19 cellular contexts compared by ENCODE assay signal in the genomic region with DNA sequence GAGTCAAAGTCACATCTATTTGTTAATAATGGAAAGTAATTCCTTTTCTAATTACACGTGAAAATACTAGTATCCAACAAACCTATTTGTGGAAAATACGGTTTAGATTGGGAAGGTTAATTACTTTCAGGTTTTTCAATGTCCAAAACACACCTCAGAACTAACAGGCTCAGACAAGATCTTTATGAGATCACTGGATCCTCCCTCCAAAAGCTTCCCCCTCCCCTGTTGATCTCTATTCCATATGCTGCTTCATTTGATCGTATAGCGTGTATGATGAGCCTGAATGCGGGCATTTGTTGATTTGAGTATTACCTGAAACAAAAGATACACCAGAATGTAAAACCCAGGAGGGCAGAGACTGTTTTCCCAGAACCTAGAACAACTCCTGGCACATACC. TPM values are rescaled to one million over a fixed set of nuclear protein-coding genes. Genes with fewer than 3 reads are reported as not detected.
"Had no signal": no experiment of that assay in that cellular context is flagged by ENCODE, and none has a peak within 500 bp of the region (broad histone marks: within the 10 kb centered on the region; RNA-seq: fewer than 3 reads in every experiment).

No MANE protein-coding gene starts in this region.

- H3K4me3 ChIP-seq: cardiac muscle cell, thyroid gland had no signal

- H3K27me3 ChIP-seq: thyroid gland had no signal

- H3K36me3 Mint-ChIP-seq: activated CD4-positive, alpha-beta memory T cell treated with anti-CD3 and anti-CD28 coated beads for 36 hours; mesothelial cell of epicardium; natural killer cell had no signal

- H3K9me3 Mint-ChIP-seq: activated CD4-positive, alpha-beta memory T cell treated with anti-CD3 and anti-CD28 coated beads for 36 hours; activated naive CD8-positive, alpha-beta T cell treated with anti-CD3 and anti-CD28 coated beads, Interleukin-2, amount 50 U/mL, for 24 hours; mesothelial cell of epicardium; natural killer cell had no signal

- H3K4me3 Mint-ChIP-seq: activated CD4-positive, alpha-beta memory T cell treated with anti-CD3 and anti-CD28 coated beads for 36 hours; activated naive CD8-positive, alpha-beta T cell treated with anti-CD3 and anti-CD28 coated beads, Interleukin-2, amount 50 U/mL, for 24 hours; activated T-cell treated with anti-CD3 and anti-CD28 coated beads, Interleukin-2, amount 50 U/mL, for 72 hours; mesothelial cell of epicardium; natural killer cell had no signal

- H3K27ac Mint-ChIP-seq: activated CD4-positive, alpha-beta memory T cell treated with anti-CD3 and anti-CD28 coated beads for 36 hours; activated naive CD8-positive, alpha-beta T cell treated with anti-CD3 and anti-CD28 coated beads, Interleukin-2, amount 50 U/mL, for 24 hours; activated T-cell treated with anti-CD3 and anti-CD28 coated beads, Interleukin-2, amount 50 U/mL, for 72 hours; mesothelial cell of epicardium; natural killer cell; progenitor cell of endocrine pancreas had no signal

- H3K4me1 Mint-ChIP-seq: activated naive CD8-positive, alpha-beta T cell treated with anti-CD3 and anti-CD28 coated beads, Interleukin-2, amount 50 U/mL, for 24 hours had no signal

- H3K9me3 ChIP-seq: spleen, thyroid gland had no signal

- H3K27ac ChIP-seq: cardiac muscle cell, thyroid gland had no signal

- H3K4me1 ChIP-seq: thyroid gland had no signal

- ATAC-seq: activated naive CD8-positive, alpha-beta T cell treated with anti-CD3 and anti-CD28 coated beads, Interleukin-2, amount 50 U/mL, for 24 hours; activated T-cell treated with anti-CD3 and anti-CD28 coated beads, Interleukin-2, amount 50 U/mL, for 72 hours; left lobe of liver; natural killer cell had no signal

- DNase-seq: activated CD4-positive, alpha-beta memory T cell treated with anti-CD3 and anti-CD28 coated beads for 36 hours; activated CD4-positive, alpha-beta T cell treated with anti-CD3 and anti-CD28 coated beads for 48 hours; activated effector memory CD4-positive, alpha-beta T cell treated with Interleukin-2 at 50 U/mL for 16 hours; activated naive CD4-positive, alpha-beta T cell treated with anti-CD3 and anti-CD28 coated beads, Interleukin-2, amount 50 U/mL, for 16 hours; activated naive CD8-positive, alpha-beta T cell treated with anti-CD3 and anti-CD28 coated beads, Interleukin-2, amount 50 U/mL, for 24 hours; activated T-cell treated with anti-CD3 and anti-CD28 coated beads, Interleukin-2, amount 50 U/mL, for 72 hours; natural killer cell; retina; spleen; stimulated activated CD4-positive, alpha-beta T cell treated with anti-CD3 and anti-CD28 coated beads, Interleukin-4, amount 100 ng/mL, for 1 hour; stimulated activated naive CD4-positive, alpha-beta T cell; substantia nigra; T-helper 9 cell; thyroid gland had no signal

- H3K36me3 ChIP-seq: cardiac muscle cell, spleen, thyroid gland had no signal

RNA-seq across cellular contexts. Expression of gene ERG, which starts 26.5 kb away (rescaled TPM):
- total RNA-seq: activated CD4-positive, alpha-beta memory T cell treated with anti-CD3 and anti-CD28 coated beads for 36 hours; progenitor cell of endocrine pancreas; T-helper 1 cell treated with Interleukin-12 subunit alpha and Interleukin-12 subunit beta and Interleukin-4 antibody, amounts not matched to agents 30 ng/mL and 1 ng/mL, for 36 hours had no signal
- polyA plus RNA-seq: cardiac muscle cell had no signal
